In genomic region chr6:157221049-157221816, GRCh38 we compare ENCODE assay signal across 1 cellular context.
TF ChIP-seq lines count a peak whose summit lies in the region.

No MANE protein-coding gene starts in this region.

TF ChIP-seq in HepG2, 621 proteins besides CTCF, POLR2A, EP300 and RAD21 (continued from another document and continues in another):
- TF ChIP-seq THAP9 (CRISPR knock-in tag; IDR thresholded peaks at IDR 0.05; ENCODE audit: borderline replicate concordance) (peak; percentile 84; the same call in 1 of the 2 replicates), POLR2AphosphoS2 (IDR thresholded peaks at IDR 0.05; ENCODE audit: low read depth, low read length) (no peak), ZBTB3 (CRISPR knock-in tag; IDR thresholded peaks at IDR 0.05; ENCODE audit: borderline replicate concordance, low read depth) (no peak), RCOR2 (CRISPR knock-in tag; IDR thresholded peaks at IDR 0.05) (no peak), ZBTB20 (CRISPR knock-in tag; IDR thresholded peaks at IDR 0.05; ENCODE audit: borderline replicate concordance, low read depth) (no peak; the same call in 1 of the 2 replicates), SNAPC2 (CRISPR knock-in tag; IDR thresholded peaks at IDR 0.05) (peak; percentile 81; the same call in 1 of the 2 replicates), PCBP2 (optimal IDR thresholded peaks at IDR 0.05; ENCODE audit: low read depth, low read length, poor library complexity, severe bottlenecking) (no peak), ZNF891 (CRISPR knock-in tag; IDR thresholded peaks at IDR 0.05) (peak; percentile 72), ZNF773 (CRISPR knock-in tag; IDR thresholded peaks at IDR 0.05; ENCODE audit: borderline replicate concordance) (no peak), HNRNPK (IDR thresholded peaks at IDR 0.05; ENCODE audit: low read depth, low read length, poor library complexity, severe bottlenecking) (no peak), PAXIP1 (CRISPR knock-in tag; conservative IDR thresholded peaks at IDR 0.05) (no peak), ZBTB34 (CRISPR knock-in tag; IDR thresholded peaks at IDR 0.05) (peak; percentile 79; the same call in 1 of the 2 replicates), ZEB1 (IDR thresholded peaks at IDR 0.05; ENCODE audit: insufficient replicate concordance, low read depth) (no peak), ATF4 (CRISPR knock-in tag; IDR thresholded peaks at IDR 0.05) (no peak), NAIF1 (CRISPR knock-in tag; IDR thresholded peaks at IDR 0.05; ENCODE audit: borderline replicate concordance) (peak; percentile 37; the same call in 1 of the 2 replicates), ZNF17 (CRISPR knock-in tag; IDR thresholded peaks at IDR 0.05) (no peak), ZNF841 (CRISPR knock-in tag; IDR thresholded peaks at IDR 0.05; ENCODE audit: borderline replicate concordance) (peak; percentile 60; the same call in 1 of the 2 replicates), ZNF543 (CRISPR knock-in tag; IDR thresholded peaks at IDR 0.05) (no peak), MXD3 (CRISPR knock-in tag; IDR thresholded peaks at IDR 0.05) (peak; percentile 47; the same call in 1 of the 2 replicates), ARID5B (CRISPR knock-in tag; IDR thresholded peaks at IDR 0.05) (peak; percentile 34; the same call in 1 of the 2 replicates), ZSCAN22 (CRISPR knock-in tag; IDR thresholded peaks at IDR 0.05) (no peak), PRDM15 (CRISPR knock-in tag; IDR thresholded peaks at IDR 0.05) (peak; percentile 61; the same call in 1 of the 2 replicates), JUN (CRISPR knock-in tag; IDR thresholded peaks at IDR 0.05) (no peak), CEBPB (IDR thresholded peaks at IDR 0.05; ENCODE audit: borderline replicate concordance, low read depth, low read length) (no peak), ZMYM3 (CRISPR knock-in tag; IDR thresholded peaks at IDR 0.05) (peak; percentile 19; the same call in 1 of the 2 replicates), MXI1 (IDR thresholded peaks at IDR 0.05; ENCODE audit: borderline replicate concordance, low read depth, low read length) (peak; percentile 10; the same call in 1 of the 3 replicates), ZNF280B (CRISPR knock-in tag; IDR thresholded peaks at IDR 0.05; ENCODE audit: borderline replicate concordance) (no peak), AKNA (CRISPR knock-in tag; IDR thresholded peaks at IDR 0.05; ENCODE audit: borderline replicate concordance) (no peak), NR2F1 (CRISPR knock-in tag; IDR thresholded peaks at IDR 0.05) (no peak), SALL1 (CRISPR knock-in tag; IDR thresholded peaks at IDR 0.05) (peak; percentile 83), NPAS2 (CRISPR knock-in tag; IDR thresholded peaks at IDR 0.05; ENCODE audit: borderline replicate concordance) (no peak)
